Comparison of ENCODE assay signal across 9 cellular contexts in genomic region chr3:48845170-48845569, GRCh38. TPM values are rescaled to one million over a fixed set of nuclear protein-coding genes. Genes with fewer than 3 reads are reported as not detected.
DNase-seq lines count a peak whose midpoint lies in the region; FAIRE-seq and TF ChIP-seq lines count a peak whose summit lies in the region.
"Had no signal": no experiment of that assay in that cellular context is flagged by ENCODE, and none has a peak within 500 bp of the region (broad histone marks: within the 10 kb centered on the region; RNA-seq: fewer than 3 reads in every experiment).

No MANE protein-coding gene starts in this region.

- H3K36me3 ChIP-seq in neural progenitor cell, result no peaks in the 10 kb centered on the region
- H3K36me3 ChIP-seq in smooth muscle cell (ENCODE audit: low read depth), result no peaks in the 10 kb centered on the region
- H3K36me3 ChIP-seq in kidney (ENCODE audit: control insufficient read depth in 1 of 2, insufficient read depth in 2 of 2, low read length in 2 of 2), result no peaks in the 10 kb centered on the region

- H3K4me2 ChIP-seq in neural progenitor cell (no peak overlapping the region), smooth muscle cell (no peak overlapping the region)

- peak overlapping the region; percentile 85 for H3K4me3 Mint-ChIP-seq in chondrocyte (ENCODE audit: unreplicated experiment)
- H3K4me3 Mint-ChIP-seq in neural progenitor cell, result peak overlapping the region; percentile 28

- peaks cover 13% of the 10 kb centered on the region for H3K27me3 ChIP-seq in neural progenitor cell
- no peaks in the 10 kb centered on the region for H3K27me3 ChIP-seq in smooth muscle cell (ENCODE audit: low read depth)

- intact Hi-C loops in kidney (cut with DNase I), result no loop called here

- 62% methylated on average over 2 of the region's 2 CpGs for WGBS in smooth muscle cell (ENCODE audit: low lambda C conversion rate)

- H3K36me3 Mint-ChIP-seq in chondrocyte (ENCODE audit: low read depth), result peaks cover 2% of the 10 kb centered on the region
- peaks cover 5% of the 10 kb centered on the region for H3K36me3 Mint-ChIP-seq in neural progenitor cell

- H3K9ac ChIP-seq in neural progenitor cell (no peak overlapping the region), smooth muscle cell (ENCODE audit: low read depth) (no peak overlapping the region), kidney (ENCODE audit: low read length in 2 of 2) (no peak overlapping the region)

- DNase-seq in NCI-H2227 (lab: John Stamatoyannopoulos, UW; ENCODE audit: unreplicated experiment), result peak; percentile 5
- DNase-seq in NCI-H2227 treated with DMSO at 0.1 percent for 48 hours (lab: John Stamatoyannopoulos, UW), result no peak
- DNase-seq in HuH-7 (ENCODE audit: low spot score), result peak; percentile 36
- no peak for DNase-seq in chondrocyte (ENCODE audit: low spot score)
- no peak for DNase-seq in neural progenitor cell (ENCODE audit: low spot score)
- DNase-seq in smooth muscle cell (lab: John Stamatoyannopoulos, UW; ENCODE audit: unreplicated experiment), result no peak
- DNase-seq in kidney, result no peak
- no peak for DNase-seq in GM19240 (ENCODE audit: insufficient read length, low spot score)
- DNase-seq: occipital lobe had no signal

- H3K79me2 ChIP-seq in neural progenitor cell (ENCODE audit: low read depth) (no peaks in the 10 kb centered on the region), smooth muscle cell (ENCODE audit: low read depth) (peaks cover 26% of the 10 kb centered on the region)

- H4K20me1 ChIP-seq in neural progenitor cell (ENCODE audit: low read depth) (peaks cover 7% of the 10 kb centered on the region), smooth muscle cell (ENCODE audit: low read depth) (peaks cover 18% of the 10 kb centered on the region)

- no peaks in the 10 kb centered on the region for H3K9me3 ChIP-seq in neural progenitor cell (ENCODE audit: low read depth)
- no peaks in the 10 kb centered on the region for H3K9me3 ChIP-seq in smooth muscle cell (replicated peaks; ENCODE audit: low read depth)
- no peaks in the 10 kb centered on the region for H3K9me3 ChIP-seq in kidney (ENCODE audit: control insufficient read depth in 1 of 2, low read length in 2 of 2)

- no peaks in the 10 kb centered on the region for H3K27me3 Mint-ChIP-seq in chondrocyte (ENCODE audit: low read depth)
- peaks cover 4% of the 10 kb centered on the region for H3K27me3 Mint-ChIP-seq in neural progenitor cell (ENCODE audit: insufficient read depth, low read depth)

- H3K4me1 ChIP-seq in neural progenitor cell, result peaks cover 5% of the 10 kb centered on the region
- peaks cover 5% of the 10 kb centered on the region for H3K4me1 ChIP-seq in smooth muscle cell (ENCODE audit: low read depth)
- peaks cover 0 to 7% of the 10 kb centered on the region in 2 donors for H3K4me1 ChIP-seq in kidney (ENCODE audit: control insufficient read depth in 1 of 2, insufficient read depth in 1 of 2, low read depth in 1 of 2, low read length in 2 of 2)

- H2AFZ ChIP-seq in neural progenitor cell (replicated peaks), result no peak overlapping the region
- H2AFZ ChIP-seq in smooth muscle cell (ENCODE audit: low read depth), result no peak overlapping the region

- peaks cover 29% of the 10 kb centered on the region for H3K4me1 Mint-ChIP-seq in chondrocyte (ENCODE audit: low read depth)
- H3K4me1 Mint-ChIP-seq in neural progenitor cell, result peaks cover 16% of the 10 kb centered on the region

- FAIRE-seq in kidney (lab: Jason Lieb, UNC), result no peak

- H3F3A ChIP-seq in neural progenitor cell (ENCODE audit: low read depth) (peaks cover 14% of the 10 kb centered on the region), smooth muscle cell (ENCODE audit: low read depth) (peaks cover 5% of the 10 kb centered on the region)

- TF ChIP-seq CTCF in chondrocyte (IDR thresholded peaks at IDR 0.05) (no peak), neural progenitor cell (IDR thresholded peaks at IDR 0.05) (no peak), smooth muscle cell (IDR thresholded peaks at IDR 0.05; ENCODE audit: borderline replicate concordance, insufficient read depth, poor library complexity, severe bottlenecking) (no peak), kidney (IDR thresholded peaks at IDR 0.05; ENCODE audit: borderline replicate concordance, extremely low read depth, insufficient read depth) (no peak)

- no peak overlapping the region for H3K27ac ChIP-seq in neural progenitor cell
- no peak overlapping the region for H3K27ac ChIP-seq in smooth muscle cell (ENCODE audit: low read depth)
- no peak overlapping the region for H3K27ac ChIP-seq in kidney (ENCODE audit: low read depth in 2 of 2, low read length in 2 of 2)

- H3K9me3 Mint-ChIP-seq in chondrocyte (ENCODE audit: low read depth) (no peaks in the 10 kb centered on the region), neural progenitor cell (peaks cover 4% of the 10 kb centered on the region)

- peak overlapping the region; percentile 52 for H3K27ac Mint-ChIP-seq in chondrocyte (ENCODE audit: unreplicated experiment)
- no peak overlapping the region for H3K27ac Mint-ChIP-seq in neural progenitor cell

- no peak overlapping the region for H3K4me3 ChIP-seq in neural progenitor cell
- no peak overlapping the region for H3K4me3 ChIP-seq in smooth muscle cell
- H3K4me3 ChIP-seq in kidney (ENCODE audit: low read length in 2 of 2), result no peak overlapping the region

RNA-seq across cellular contexts. Expression of gene PRKAR2A, which starts 2.5 kb away (rescaled TPM):
- total RNA-seq in chondrocyte (66.5 to 75.5 TPM (median 73.3 TPM) in 3 replicates), neural progenitor cell (ENCODE audit: low replicate concordance) (21.6 and 25.0 TPM in 2 replicates), smooth muscle cell (33.1 and 36.7 TPM in 2 replicates), kidney (49.9 TPM)
- polyA plus RNA-seq in smooth muscle cell (11.9 and 13.5 TPM in 2 replicates), kidney (ENCODE audit: insufficient read depth, low read depth, low replicate concordance) (10.4 TPM)

RNA-seq across cellular contexts. Expression of gene SLC25A20, which starts 53.5 kb away (rescaled TPM):
- 21.7 to 28.1 TPM (median 23.7 TPM) in 3 replicates for total RNA-seq in chondrocyte
- total RNA-seq in neural progenitor cell (ENCODE audit: low replicate concordance), result 4.3 and 12.5 TPM in 2 replicates
- 8.9 and 14.7 TPM in 2 replicates for total RNA-seq in smooth muscle cell
- polyA plus RNA-seq in smooth muscle cell, result 12.1 and 14.6 TPM in 2 replicates
- 9.9 TPM for total RNA-seq in kidney
- 59.2 TPM for polyA plus RNA-seq in kidney (ENCODE audit: insufficient read depth, low read depth, low replicate concordance)

Comparison
In these comparisons a context has a peak if more than half of its experiments do, and no peak if none do; other contexts are left out.
1. DNase-seq: peak in NCI-H2227 (single experiment) and HuH-7 (single experiment); none in NCI-H2227 treated with DMSO at 0.1 percent for 48 hours (single experiment), chondrocyte (single experiment), neural progenitor cell (single experiment), smooth muscle cell (single experiment), kidney (single experiment) and GM19240 (single experiment).